ENCODE assay signal across 26 cellular contexts in genomic region chr17:76476736-76477135, GRCh38. TPM values are rescaled to one million over a fixed set of nuclear protein-coding genes. Genes with fewer than 3 reads are reported as not detected.
"Had no signal": no experiment of that assay in that cellular context is flagged by ENCODE, and none has a peak within 500 bp of the region (broad histone marks: within the 10 kb centered on the region; RNA-seq: fewer than 3 reads in every experiment).

No MANE protein-coding gene starts in this region.

- H3K4me1 ChIP-seq: ascending aorta, body of pancreas had no signal

- H3K4me1 Mint-ChIP-seq: WTC11 had no signal

- DNase-seq: activated CD4-positive, alpha-beta memory T cell treated with anti-CD3 and anti-CD28 coated beads for 36 hours; activated CD4-positive, alpha-beta T cell treated with anti-CD3 and anti-CD28 coated beads, Interleukin-2, amount 10 ng/mL, durations not matched to agents 7 days and 5 days; activated CD8-positive, alpha-beta memory T cell treated with anti-CD3 and anti-CD28 coated beads for 24 hours; activated effector memory CD4-positive, alpha-beta T cell treated with anti-CD3 and anti-CD28 coated beads, Interleukin-2, amount 50 U/mL, for 16 hours; activated naive CD4-positive, alpha-beta T cell treated with Interleukin-2 at 50 U/mL for 16 hours; activated naive CD8-positive, alpha-beta T cell treated with anti-CD3 and anti-CD28 coated beads, Interleukin-2, amount 50 U/mL, for 24 hours; activated T-cell treated with anti-CD3 and anti-CD28 coated beads, Interleukin-2, amount 50 U/mL, for 4 hours; amniotic stem cell; body of pancreas; Kasumi-1; KBM-7; NCI-H1105 treated with DMSO at 0.1 percent for 48 hours; NCI-H1436 treated with DMSO at 0.1 percent for 48 hours; NCI-H187 treated with DMSO at 0.1 percent for 48 hours; NCI-H2081 treated with DMSO at 0.1 percent for 48 hours; NCI-H2171 treated with DMSO at 0.1 percent for 48 hours; NCI-H226; NCI-H526 treated with DMSO at 0.1 percent for 48 hours; SIG-M5; T-helper 17 cell; T-helper 9 cell had no signal

- H3K27me3 Mint-ChIP-seq: activated CD4-positive, alpha-beta memory T cell treated with anti-CD3 and anti-CD28 coated beads for 36 hours; activated CD4-positive, alpha-beta T cell treated with anti-CD3 and anti-CD28 coated beads, Interleukin-2, amount 10 ng/mL, durations not matched to agents 7 days and 5 days; activated naive CD8-positive, alpha-beta T cell treated with anti-CD3 and anti-CD28 coated beads, Interleukin-2, amount 50 U/mL, for 24 hours; T-helper 17 cell had no signal

- H3K27ac Mint-ChIP-seq: activated CD4-positive, alpha-beta memory T cell treated with anti-CD3 and anti-CD28 coated beads for 36 hours; activated naive CD8-positive, alpha-beta T cell treated with anti-CD3 and anti-CD28 coated beads, Interleukin-2, amount 50 U/mL, for 24 hours; T-helper 17 cell; WTC11 had no signal

- ATAC-seq: activated naive CD4-positive, alpha-beta T cell treated with anti-CD3 and anti-CD28 coated beads, Interleukin-2, amount 50 U/mL, for 72 hours; activated naive CD8-positive, alpha-beta T cell treated with anti-CD3 and anti-CD28 coated beads, Interleukin-2, amount 50 U/mL, for 24 hours; activated T-cell treated with anti-CD3 and anti-CD28 coated beads, Interleukin-2, amount 50 U/mL, for 4 hours; body of pancreas; T-helper 17 cell; WTC11 had no signal

- H3K4me3 ChIP-seq: ascending aorta, body of pancreas had no signal

- H3K27ac ChIP-seq: ascending aorta, body of pancreas had no signal

- H3K9me3 Mint-ChIP-seq: activated CD4-positive, alpha-beta memory T cell treated with anti-CD3 and anti-CD28 coated beads for 36 hours; activated CD4-positive, alpha-beta T cell treated with anti-CD3 and anti-CD28 coated beads, Interleukin-2, amount 10 ng/mL, durations not matched to agents 7 days and 5 days; activated naive CD4-positive, alpha-beta T cell treated with anti-CD3 and anti-CD28 coated beads, Interleukin-2, amount 50 U/mL, for 72 hours; activated naive CD8-positive, alpha-beta T cell treated with anti-CD3 and anti-CD28 coated beads, Interleukin-2, amount 50 U/mL, for 24 hours; activated T-cell treated with anti-CD3 and anti-CD28 coated beads, Interleukin-2, amount 50 U/mL, for 4 hours; WTC11 had no signal

- H3K36me3 Mint-ChIP-seq: activated naive CD4-positive, alpha-beta T cell treated with anti-CD3 and anti-CD28 coated beads, Interleukin-2, amount 50 U/mL, for 72 hours had no signal

- H3K27me3 ChIP-seq: ascending aorta, body of pancreas had no signal

- H3K4me3 Mint-ChIP-seq: activated CD4-positive, alpha-beta memory T cell treated with anti-CD3 and anti-CD28 coated beads for 36 hours; activated CD4-positive, alpha-beta T cell treated with anti-CD3 and anti-CD28 coated beads, Interleukin-2, amount 10 ng/mL, durations not matched to agents 7 days and 5 days; activated naive CD8-positive, alpha-beta T cell treated with anti-CD3 and anti-CD28 coated beads, Interleukin-2, amount 50 U/mL, for 24 hours; activated T-cell treated with anti-CD3 and anti-CD28 coated beads, Interleukin-2, amount 50 U/mL, for 4 hours; T-helper 17 cell; WTC11 had no signal

- H3K9me3 ChIP-seq: ascending aorta, body of pancreas had no signal

RNA-seq across cellular contexts. Expression of gene AANAT, which starts 9.3 kb away (rescaled TPM):
- total RNA-seq: activated CD4-positive, alpha-beta memory T cell treated with anti-CD3 and anti-CD28 coated beads for 36 hours; activated CD4-positive, alpha-beta T cell treated with anti-CD3 and anti-CD28 coated beads, Interleukin-2, amount 10 ng/mL, durations not matched to agents 7 days and 5 days; activated naive CD4-positive, alpha-beta T cell treated with anti-CD3 and anti-CD28 coated beads, Interleukin-2, amount 50 U/mL, for 72 hours; activated T-cell treated with anti-CD3 and anti-CD28 coated beads, Interleukin-2, amount 50 U/mL, for 4 hours; ascending aorta; body of pancreas; bronchial epithelial cell; NCI-H460; T-helper 17 cell had no signal
